ENCODE assay signal across 20 cellular contexts in genomic region chr7:683526-684205, GRCh38.
"Had no signal": no experiment of that assay in that cellular context is flagged by ENCODE, and none has a peak within 500 bp of the region (broad histone marks: within the 10 kb centered on the region; RNA-seq: fewer than 3 reads in every experiment).

No MANE protein-coding gene starts in this region.

- H3K4me1 Mint-ChIP-seq: activated CD4-positive, alpha-beta memory T cell treated with anti-CD3 and anti-CD28 coated beads, Interleukin-2, amount 10 ng/mL, durations not matched to agents 7 days and 5 days; activated CD4-positive, alpha-beta T cell treated with anti-CD3 and anti-CD28 coated beads, Interleukin-2, amount 10 ng/mL, durations not matched to agents 24 days and 14 days; brain; stimulated activated effector memory CD8-positive, alpha-beta T cell treated with anti-CD3 and anti-CD28 coated beads, Interleukin-12 subunit alpha, Interleukin-12 subunit beta, amount 100 ng/mL, for 72 hours had no signal

- H3K27ac Mint-ChIP-seq: activated CD4-positive, alpha-beta memory T cell treated with anti-CD3 and anti-CD28 coated beads, Interleukin-2, amount 10 ng/mL, durations not matched to agents 7 days and 5 days; activated CD4-positive, alpha-beta T cell treated with anti-CD3 and anti-CD28 coated beads, Interleukin-2, amount 10 ng/mL, durations not matched to agents 24 days and 14 days; activated T-cell treated with anti-CD3 and anti-CD28 coated beads, Interleukin-2, amount 50 U/mL, for 72 hours; brain; stimulated activated effector memory CD8-positive, alpha-beta T cell treated with anti-CD3 and anti-CD28 coated beads, Interleukin-12 subunit alpha, Interleukin-12 subunit beta, amount 100 ng/mL, for 72 hours had no signal

- H3K36me3 ChIP-seq: prostate gland had no signal

- H3K4me2 ChIP-seq: SK-N-SH had no signal

- ATAC-seq: activated T-cell treated with anti-CD3 and anti-CD28 coated beads, Interleukin-2, amount 50 U/mL, for 72 hours; foreskin keratinocyte; left cardiac atrium; naive thymus-derived CD8-positive, alpha-beta T cell; stimulated activated effector memory CD8-positive, alpha-beta T cell treated with anti-CD3 and anti-CD28 coated beads, Interleukin-12 subunit alpha, Interleukin-12 subunit beta, amount 100 ng/mL, for 72 hours had no signal

- DNase-seq: activated CD4-positive, alpha-beta memory T cell treated with anti-CD3 and anti-CD28 coated beads, Interleukin-2, amount 10 ng/mL, durations not matched to agents 7 days and 5 days; activated CD4-positive, alpha-beta T cell treated with anti-CD3 and anti-CD28 coated beads, Interleukin-2, amount 10 ng/mL, durations not matched to agents 24 days and 14 days; activated gamma-delta T cell; activated naive CD4-positive, alpha-beta T cell treated with anti-CD3 and anti-CD28 coated beads, Interleukin-2, amount 50 U/mL, for 16 hours; activated T-cell treated with anti-CD3 and anti-CD28 coated beads, Interleukin-2, amount 50 U/mL, for 72 hours; central memory CD4-positive, alpha-beta T cell; effector memory CD4-positive, alpha-beta T cell; foreskin keratinocyte; hippocampal formation; left cardiac atrium; naive thymus-derived CD8-positive, alpha-beta T cell; SK-N-SH; stimulated activated CD4-positive, alpha-beta T cell treated with anti-CD3 and anti-CD28 coated beads, Interleukin-12 subunit alpha, Interleukin-12 subunit beta, amount 100 ng/mL, for 4 hours; stimulated activated CD4-positive, alpha-beta T cell treated with anti-CD3 and anti-CD28 coated beads, Interleukin-1b, Interleukin-23, amount 100 ng/mL, for 48 hours; testis; trophoblast cell had no signal

- H3K27me3 Mint-ChIP-seq: activated CD4-positive, alpha-beta memory T cell treated with anti-CD3 and anti-CD28 coated beads, Interleukin-2, amount 10 ng/mL, durations not matched to agents 7 days and 5 days; activated CD4-positive, alpha-beta T cell treated with anti-CD3 and anti-CD28 coated beads, Interleukin-2, amount 10 ng/mL, durations not matched to agents 24 days and 14 days; brain; naive thymus-derived CD8-positive, alpha-beta T cell had no signal

- H3K27me3 ChIP-seq: foreskin keratinocyte, testis had no signal

- H3K9ac ChIP-seq: SK-N-SH had no signal

- H3K4me3 ChIP-seq: lung, prostate gland, testis had no signal

- H3K4me1 ChIP-seq: foreskin keratinocyte, prostate gland, testis had no signal

- H3K9me3 ChIP-seq: prostate gland, testis had no signal

- H3K4me3 Mint-ChIP-seq: activated CD4-positive, alpha-beta memory T cell treated with anti-CD3 and anti-CD28 coated beads, Interleukin-2, amount 10 ng/mL, durations not matched to agents 7 days and 5 days; activated CD4-positive, alpha-beta T cell treated with anti-CD3 and anti-CD28 coated beads, Interleukin-2, amount 10 ng/mL, durations not matched to agents 24 days and 14 days; activated T-cell treated with anti-CD3 and anti-CD28 coated beads, Interleukin-2, amount 50 U/mL, for 72 hours; brain; stimulated activated effector memory CD8-positive, alpha-beta T cell treated with anti-CD3 and anti-CD28 coated beads, Interleukin-12 subunit alpha, Interleukin-12 subunit beta, amount 100 ng/mL, for 72 hours had no signal

- H3K27ac ChIP-seq: foreskin keratinocyte, prostate gland, testis had no signal
